In the genomic region with DNA sequence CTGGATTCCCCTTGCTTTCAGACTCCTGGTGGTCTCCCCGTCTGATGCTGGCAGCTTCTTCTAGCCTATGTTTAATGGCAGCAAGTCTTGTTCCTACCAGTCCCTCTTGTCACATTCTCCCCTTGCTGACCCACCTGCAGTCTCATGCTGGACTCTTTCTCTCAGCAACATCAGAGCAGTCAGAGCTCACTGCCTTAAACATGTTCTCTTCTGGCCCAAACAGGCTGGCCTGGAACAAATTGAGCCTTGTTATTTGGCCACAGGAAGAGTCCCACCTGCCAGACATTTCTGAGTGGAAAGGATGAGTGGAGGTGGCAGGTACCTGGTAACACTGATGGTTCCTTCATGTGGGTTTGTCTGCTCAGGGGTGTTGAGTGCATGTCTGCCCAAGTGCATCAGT, we compare ENCODE assay signal across 1 cellular context.
TF ChIP-seq lines count a peak whose summit lies in the region.

No MANE protein-coding gene starts in this region.

TF ChIP-seq in IMR-90, 13 proteins besides CTCF, POLR2A, EP300 and RAD21 (continued from another document):
- TF ChIP-seq, protein P1, sequence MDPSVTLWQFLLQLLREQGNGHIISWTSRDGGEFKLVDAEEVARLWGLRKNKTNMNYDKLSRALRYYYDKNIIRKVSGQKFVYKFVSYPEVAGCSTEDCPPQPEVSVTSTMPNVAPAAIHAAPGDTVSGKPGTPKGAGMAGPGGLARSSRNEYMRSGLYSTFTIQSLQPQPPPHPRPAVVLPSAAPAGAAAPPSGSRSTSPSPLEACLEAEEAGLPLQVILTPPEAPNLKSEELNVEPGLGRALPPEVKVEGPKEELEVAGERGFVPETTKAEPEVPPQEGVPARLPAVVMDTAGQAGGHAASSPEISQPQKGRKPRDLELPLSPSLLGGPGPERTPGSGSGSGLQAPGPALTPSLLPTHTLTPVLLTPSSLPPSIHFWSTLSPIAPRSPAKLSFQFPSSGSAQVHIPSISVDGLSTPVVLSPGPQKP (IDR thresholded peaks at IDR 0.05; ENCODE audit: borderline replicate concordance, low read depth, low read length) = no peak
- TF ChIP-seq CEBPB (IDR thresholded peaks at IDR 0.05; ENCODE audit: low read depth, low read length) = no peak
- no peak for TF ChIP-seq NFE2L2 (IDR thresholded peaks at IDR 0.05; ENCODE audit: low read depth, low read length)
- TF ChIP-seq MAFK (IDR thresholded peaks at IDR 0.05; ENCODE audit: low read depth, low read length) = no peak
- no peak for TF ChIP-seq CHD1 (IDR thresholded peaks at IDR 0.05; ENCODE audit: low read depth, low read length)
- no peak for TF ChIP-seq MXI1 (IDR thresholded peaks at IDR 0.05; ENCODE audit: borderline replicate concordance, low read depth, low read length)
- no peak for TF ChIP-seq SMC3 (IDR thresholded peaks at IDR 0.05; ENCODE audit: low read depth, low read length)
- no peak for TF ChIP-seq RFX5 (IDR thresholded peaks at IDR 0.05; ENCODE audit: low read depth, low read length)
- TF ChIP-seq BHLHE40 (IDR thresholded peaks at IDR 0.05; ENCODE audit: low read depth, low read length) = no peak
